In the genomic region with DNA sequence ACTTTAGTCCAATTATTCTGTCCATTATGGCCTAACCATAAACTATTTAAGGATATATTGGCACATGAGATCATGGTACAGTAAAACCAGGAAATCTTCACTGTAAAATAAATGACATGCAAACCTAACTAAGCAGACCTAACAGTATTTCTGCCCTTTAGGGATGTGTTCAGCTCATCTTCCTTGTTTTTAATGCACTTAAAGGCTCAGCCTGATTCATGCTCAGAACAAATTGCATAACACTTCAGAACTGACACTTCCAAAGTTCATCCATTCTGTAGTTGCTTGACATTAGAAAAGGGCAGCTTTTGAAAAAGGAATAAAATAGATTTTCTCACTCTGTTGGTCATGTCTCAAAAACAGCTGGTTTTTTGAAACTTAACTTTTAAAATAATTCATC, we compare ENCODE assay signal across 16 cellular contexts.
"Had no signal": no experiment of that assay in that cellular context is flagged by ENCODE, and none has a peak within 500 bp of the region (broad histone marks: within the 10 kb centered on the region; RNA-seq: fewer than 3 reads in every experiment).

No MANE protein-coding gene starts in this region.

- DNase-seq: activated CD4-positive, alpha-beta T cell treated with anti-CD3 and anti-CD28 coated beads, Interleukin-2, amount 10 ng/mL, durations not matched to agents 7 days and 5 days; activated CD4-positive, CD25-positive, alpha-beta regulatory T cell; activated CD8-positive, alpha-beta memory T cell treated with anti-CD3 and anti-CD28 coated beads, Interleukin-2, amount 50 U/mL, for 48 hours; activated naive CD8-positive, alpha-beta T cell treated with anti-CD3 and anti-CD28 coated beads for 36 hours; activated T-cell treated with anti-CD3 and anti-CD28 coated beads, Interleukin-2, amount 50 U/mL, for 72 hours; aorta; esophagus squamous epithelium; islet precursor cell; mucosa of descending colon; naive thymus-derived CD4-positive, alpha-beta T cell; pancreas; T-helper 17 cell; thyroid gland had no signal

- H3K4me3 ChIP-seq: cardiac muscle cell, esophagus squamous epithelium, gastroesophageal sphincter, mucosa of descending colon, pancreas, thyroid gland had no signal

- H3K27me3 ChIP-seq: cardiac muscle cell, esophagus squamous epithelium, gastroesophageal sphincter, pancreas, thyroid gland had no signal

- H3K27ac ChIP-seq: cardiac muscle cell, esophagus squamous epithelium, gastroesophageal sphincter, pancreas, thyroid gland had no signal

- ATAC-seq: activated T-cell treated with anti-CD3 and anti-CD28 coated beads, Interleukin-2, amount 50 U/mL, for 72 hours; gastroesophageal sphincter; mucosa of descending colon; naive thymus-derived CD4-positive, alpha-beta T cell; pancreas; stimulated activated memory B cell treated with anti-CD40 and anti-IgM and Interleukin-4, amounts not matched to agents 10 μg/mL and 1 μg/mL and 100 μg/mL, for 72 hours; T-helper 17 cell had no signal

- H3K4me1 ChIP-seq: esophagus squamous epithelium, gastroesophageal sphincter, thyroid gland had no signal

- H3K36me3 ChIP-seq: cardiac muscle cell, esophagus squamous epithelium, gastroesophageal sphincter, pancreas, thyroid gland had no signal

- H3K9me3 ChIP-seq: esophagus squamous epithelium, gastroesophageal sphincter, mucosa of descending colon, pancreas, thyroid gland had no signal
